In the genomic region with DNA sequence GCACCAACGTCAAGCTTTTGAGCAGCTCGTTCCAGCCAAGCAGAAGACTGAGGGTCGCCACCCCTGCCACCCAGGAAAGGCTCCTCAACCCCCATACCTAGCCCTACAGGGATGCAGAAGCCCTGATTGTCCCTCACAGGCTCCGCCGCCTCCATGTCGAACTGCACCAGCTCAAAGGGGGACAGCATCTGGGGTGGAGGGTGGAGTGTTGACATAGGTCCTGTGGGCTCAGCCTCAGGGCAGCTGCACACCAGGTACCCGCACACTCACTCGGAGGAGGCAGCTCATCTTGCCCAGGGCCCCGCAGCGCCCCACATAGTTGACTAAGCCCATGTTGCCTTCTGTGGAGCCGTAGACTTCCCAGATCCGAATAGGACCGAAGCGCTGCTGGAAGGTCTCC, we compare ENCODE assay signal across 8 cellular contexts.
DNase-seq lines count a peak whose midpoint lies in the region; ATAC-seq and TF ChIP-seq lines count a peak whose summit lies in the region.
"Had no signal": no experiment of that assay in that cellular context is flagged by ENCODE, and none has a peak within 500 bp of the region (broad histone marks: within the 10 kb centered on the region; RNA-seq: fewer than 3 reads in every experiment).

No MANE protein-coding gene starts in this region.

- no peaks in the 10 kb centered on the region for H3K27me3 ChIP-seq in BLaER1 treated with 17β-estradiol and CSF1 and Interleukin-3, amounts not matched to agents 10 nM and 100 nM
- H3K27me3 ChIP-seq in RWPE2 (ENCODE audit: insufficient read depth, poor library complexity, severe bottlenecking) (no peaks in the 10 kb centered on the region), iPS-20b (ENCODE audit: insufficient read depth, low read length) (no peaks in the 10 kb centered on the region)

- no peaks in the 10 kb centered on the region for H3K36me3 ChIP-seq in BLaER1 treated with 17β-estradiol and CSF1 and Interleukin-3, amounts not matched to agents 10 nM and 100 nM
- H3K36me3 ChIP-seq in RWPE2 (ENCODE audit: low read depth) (no peaks in the 10 kb centered on the region), iPS-20b (ENCODE audit: insufficient read depth, low read depth, low read length) (no peaks in the 10 kb centered on the region)

- no peak for TF ChIP-seq CTCF in RWPE2 (IDR thresholded peaks at IDR 0.05; ENCODE audit: poor library complexity, severe bottlenecking)

- peak overlapping the region; percentile 77 to 99 (median 95); a peak in 21 of 22 replicates for H3K4me2 ChIP-seq in BLaER1 treated with 17β-estradiol and CSF1 and Interleukin-3, amounts not matched to agents 10 nM and 100 nM

- peaks cover 17 to 32% (median 26%) of the 10 kb centered on the region in 10 experiments for H3K4me1 ChIP-seq in BLaER1 treated with 17β-estradiol and CSF1 and Interleukin-3, amounts not matched to agents 10 nM and 100 nM
- no peaks in the 10 kb centered on the region for H3K4me1 ChIP-seq in RWPE2 (ENCODE audit: insufficient read depth, poor library complexity, severe bottlenecking)
- H3K4me1 ChIP-seq in iPS-20b (ENCODE audit: insufficient read depth, low read length), result peaks cover 6% of the 10 kb centered on the region; the same call in 1 of the 2 replicates

- H3K27ac ChIP-seq in BLaER1 treated with 17β-estradiol and CSF1 and Interleukin-3, amounts not matched to agents 10 nM and 100 nM, result peak overlapping the region in 4 of 11 experiments; percentile 76 to 81 (median 80); a peak in 5 of 22 replicates
- no peak overlapping the region for H3K27ac ChIP-seq in RWPE2 (ENCODE audit: poor library complexity, severe bottlenecking)
- no peak overlapping the region for H3K27ac ChIP-seq in iPS-20b (ENCODE audit: low read length)

- in situ Hi-C loops in KBM-7 (cut with MboI; ENCODE audit: low pct_unique_long_range_greater_than_20kb, low sequenced_read_pairs), result no loop called here

- H3K9me3 ChIP-seq in BLaER1 treated with 17β-estradiol and CSF1 and Interleukin-3, amounts not matched to agents 10 nM and 100 nM (replicated peaks in 1 of 11), result peaks cover 0 to 9% (median 0%) of the 10 kb centered on the region in 11 experiments; a peak in 3 of 22 replicates
- no peaks in the 10 kb centered on the region for H3K9me3 ChIP-seq in RWPE2 (ENCODE audit: severe bottlenecking)
- no peaks in the 10 kb centered on the region for H3K9me3 ChIP-seq in iPS-20b (ENCODE audit: insufficient read depth, low read depth, low read length)

- H3K9ac ChIP-seq in BLaER1 treated with 17β-estradiol and CSF1 and Interleukin-3, amounts not matched to agents 10 nM and 100 nM, result peak overlapping the region in 3 of 11 experiments; percentile 75 to 81 (median 79); a peak in 4 of 22 replicates
- H3K9ac ChIP-seq in iPS-20b (ENCODE audit: low read depth, low read length), result no peak overlapping the region

- no peaks in the 10 kb centered on the region for H4K20me1 ChIP-seq in BLaER1 treated with 17β-estradiol and CSF1 and Interleukin-3, amounts not matched to agents 10 nM and 100 nM

- DNase-seq in RWPE2 (ENCODE audit: low spot score) (no peak), KBM-7 (no peak)
- no peak for DNase-seq in stimulated activated naive CD4-positive, alpha-beta T cell (lab: John Stamatoyannopoulos, UW)
- DNase-seq in stimulated activated CD4-positive, alpha-beta T cell treated with anti-CD3 and anti-CD28 coated beads, Interleukin-2, amount 100 ng/mL, for 48 hours, result no peak
- DNase-seq: activated naive CD4-positive, alpha-beta T cell treated with Interleukin-2 at 50 U/mL for 16 hours; GDM1 had no signal

- ATAC-seq in RWPE2 (ENCODE audit: low read depth), result no peak

- peak overlapping the region in 7 of 10 experiments; percentile 56 to 68 (median 62); a peak in 13 of 20 replicates for H3K4me3 ChIP-seq in BLaER1 treated with 17β-estradiol and CSF1 and Interleukin-3, amounts not matched to agents 10 nM and 100 nM
- H3K4me3 ChIP-seq in RWPE2 (ENCODE audit: severe bottlenecking) (peak overlapping the region; percentile 60), iPS-20b (ENCODE audit: low read length) (peak overlapping the region; percentile 77)
